Comparison of ENCODE assay signal across 8 cellular contexts in genomic region chr7:155738652-155739537, GRCh38.
DNase-seq lines count a peak whose midpoint lies in the region; ATAC-seq and TF ChIP-seq lines count a peak whose summit lies in the region.

No MANE protein-coding gene starts in this region.

- H2AFZ ChIP-seq in IMR-90 (replicated peaks; ENCODE audit: low read length, poor library complexity) (no peak overlapping the region), SU-DHL-6 (ENCODE audit: low read depth, low read length, severe bottlenecking) (no peak overlapping the region)

- H3K18ac ChIP-seq in IMR-90 (ENCODE audit: low read depth, low read length), result no peak overlapping the region

- H3K9me2 ChIP-seq in SU-DHL-6 (replicated peaks; ENCODE audit: insufficient read depth, low read length), result no peaks in the 10 kb centered on the region

- no peak overlapping the region for H2BK20ac ChIP-seq in IMR-90 (ENCODE audit: low read depth, low read length)

- peaks cover 65% of the 10 kb centered on the region for H3K4me1 Mint-ChIP-seq in activated naive CD8-positive, alpha-beta T cell treated with anti-CD3 and anti-CD28 coated beads, Interleukin-2, amount 50 U/mL, for 24 hours

- no peak overlapping the region for H3K4ac ChIP-seq in IMR-90 (ENCODE audit: low read depth, low read length)

- H3K56ac ChIP-seq in IMR-90 (ENCODE audit: extremely low read depth, insufficient read depth, low read length), result no peak overlapping the region

- no peak overlapping the region for H2AK9ac ChIP-seq in IMR-90 (replicated peaks; ENCODE audit: low read depth, low read length, poor library complexity)

- no peak overlapping the region for H3K14ac ChIP-seq in IMR-90 (replicated peaks; ENCODE audit: low read depth, low read length)

- H3K9me1 ChIP-seq in IMR-90 (ENCODE audit: insufficient read depth, low read length), result peaks cover 1% of the 10 kb centered on the region; the same call in 1 of the 2 replicates

- H4K20me1 ChIP-seq in IMR-90 (ENCODE audit: insufficient read depth, low read length), result 0 out of 2 replicates have a peak, but pooled peaks cover 16% of the 10 kb centered on the region
- no peaks in the 10 kb centered on the region for H4K20me1 ChIP-seq in SU-DHL-6 (ENCODE audit: low read depth, low read length)

- intact Hi-C loops in IMR-90 (cut with micrococcal nuclease), result loop anchor here (1.0 to 2.0 kb wide), 2 partner anchors 94 to 141 kb away; partner anchors contain the start of gene RBM33
- intact Hi-C loops in heart left ventricle (cut with DNase I), result loop anchor here in 8 of 10 donors (1.0 to 10.0 kb wide), 8 partner anchors 94 to 358 kb away; partner anchors contain the start of gene RBM33 (in 2 of the 8)

- no peaks in the 10 kb centered on the region for H3K9me3 ChIP-seq in IMR-90 (ENCODE audit: control insufficient read depth, insufficient read depth, low read length)
- H3K9me3 ChIP-seq in SU-DHL-6 (ENCODE audit: insufficient read depth, low read length), result no peaks in the 10 kb centered on the region
- no peaks in the 10 kb centered on the region for H3K9me3 ChIP-seq in heart left ventricle

- no peak for TF ChIP-seq POLR2A in IMR-90 (IDR thresholded peaks at IDR 0.05; ENCODE audit: low read depth, low read length)
- no peak for TF ChIP-seq POLR2A in heart left ventricle (IDR thresholded peaks at IDR 0.05)

- POLR2A ChIA-PET in IMR-90 (lab: Charles Lee; ENCODE audit: unreplicated experiment), result no interaction called here

- no peak overlapping the region for H4K5ac ChIP-seq in IMR-90 (ENCODE audit: low read depth, low read length)

- H3K4me3 Mint-ChIP-seq in activated naive CD8-positive, alpha-beta T cell treated with anti-CD3 and anti-CD28 coated beads, Interleukin-2, amount 50 U/mL, for 24 hours, result peak overlapping the region; percentile 56

- H3K79me1 ChIP-seq in IMR-90 (ENCODE audit: low read depth in 1 of 2, low read length in 2 of 2), result peaks cover 11 to 12% of the 10 kb centered on the region in 2 experiments

- H3K4me2 ChIP-seq in IMR-90 (ENCODE audit: low read depth, low read length) (no peak overlapping the region), SU-DHL-6 (ENCODE audit: low read depth, low read length, poor library complexity, severe bottlenecking) (no peak overlapping the region)

- peak; percentile 56 for DNase-seq in AG08396 (ENCODE audit: low spot score)
- DNase-seq in IMR-90, result peak; percentile 76
- DNase-seq in activated naive CD8-positive, alpha-beta T cell treated with anti-CD3 and anti-CD28 coated beads, Interleukin-2, amount 50 U/mL, for 24 hours, result peak; percentile 71
- peak; percentile 57 to 81 (median 71) for DNase-seq in heart left ventricle
- peak; percentile 25 for DNase-seq in retinal pigment epithelial cell (ENCODE audit: low read depth)

- no peak overlapping the region for H4K91ac ChIP-seq in IMR-90 (ENCODE audit: insufficient read depth, low read depth, low read length)

- peak overlapping the region; percentile 88 for H3K27ac Mint-ChIP-seq in activated naive CD8-positive, alpha-beta T cell treated with anti-CD3 and anti-CD28 coated beads, Interleukin-2, amount 50 U/mL, for 24 hours

- in situ Hi-C loops in IMR-90 (cut with MboI; ENCODE audit: low sequenced_read_pairs), result no loop called here

- H3K27me3 ChIP-seq in IMR-90 (ENCODE audit: control insufficient read depth, insufficient read depth, low read length) (no peaks in the 10 kb centered on the region), SU-DHL-6 (ENCODE audit: low read length) (no peaks in the 10 kb centered on the region), heart left ventricle (no peaks in the 10 kb centered on the region)

- no peak overlapping the region for H4K8ac ChIP-seq in IMR-90 (ENCODE audit: low read depth in 2 of 2, low read length in 2 of 2)

- H3F3A ChIP-seq in SU-DHL-6 (ENCODE audit: insufficient read depth), result peaks cover 21% of the 10 kb centered on the region

- H2BK120ac ChIP-seq in IMR-90 (ENCODE audit: low read depth, low read length), result no peak overlapping the region

- peak; percentile 65 for ATAC-seq in GM18861 (IDR thresholded peaks at IDR 0.05; ENCODE audit: unreplicated experiment)
- ATAC-seq in IMR-90 (ENCODE audit: low read depth), result peak; percentile 86
- ATAC-seq in activated naive CD8-positive, alpha-beta T cell treated with anti-CD3 and anti-CD28 coated beads, Interleukin-2, amount 50 U/mL, for 24 hours, result peak; percentile 67
- peak in 3 of 4 donors; percentile 81 to 85 (median 82) for ATAC-seq in heart left ventricle
- ATAC-seq in GM21737 (IDR thresholded peaks at IDR 0.05; ENCODE audit: unreplicated experiment), result no peak

- no peaks in the 10 kb centered on the region for H3K9me3 Mint-ChIP-seq in activated naive CD8-positive, alpha-beta T cell treated with anti-CD3 and anti-CD28 coated beads, Interleukin-2, amount 50 U/mL, for 24 hours

- H3K79me2 ChIP-seq in SU-DHL-6 (ENCODE audit: insufficient read depth, low read length), result peaks cover 32% of the 10 kb centered on the region

- no peak overlapping the region for H3K23ac ChIP-seq in IMR-90 (ENCODE audit: low read depth, low read length)

- H2BK15ac ChIP-seq in IMR-90 (ENCODE audit: low read depth, low read length), result no peak overlapping the region

- H3K4me3 ChIP-seq in IMR-90 (ENCODE audit: insufficient read depth, low read depth, low read length), result no peak overlapping the region
- no peak overlapping the region for H3K4me3 ChIP-seq in SU-DHL-6 (ENCODE audit: insufficient read depth, low read length, poor library complexity, severe bottlenecking)
- H3K4me3 ChIP-seq in heart left ventricle, result no peak overlapping the region
- H3K4me3 ChIP-seq in retinal pigment epithelial cell (ENCODE audit: low read length), result no peak overlapping the region

- H3K36me3 ChIP-seq in IMR-90 (ENCODE audit: control insufficient read depth, insufficient read depth, low read length), result peaks cover 33% of the 10 kb centered on the region
- peaks cover 40% of the 10 kb centered on the region for H3K36me3 ChIP-seq in SU-DHL-6 (ENCODE audit: low read length)
- peaks cover 0 to 71% (median 65%) of the 10 kb centered on the region in 9 donors for H3K36me3 ChIP-seq in heart left ventricle

- no peak overlapping the region for H3K27ac ChIP-seq in IMR-90 (ENCODE audit: insufficient read depth, low read length)
- 0 out of 2 replicates have a peak overlapping the region, but pooled peaks have one; percentile 12 for H3K27ac ChIP-seq in SU-DHL-6 (ENCODE audit: low read depth, low read length)
- H3K27ac ChIP-seq in heart left ventricle, result no peak overlapping the region

- H2AK5ac ChIP-seq in IMR-90 (ENCODE audit: low read depth, low read length), result no peak overlapping the region

- WGBS in IMR-90 (ENCODE audit: extremely low coverage in 2 of 2, insufficient read length in 1 of 2), 2 experiments, result 100% methylated on average over 2 of the region's 13 CpGs; no CpG with 5 or more reads in 1 of the 2 experiments
- WGBS in heart left ventricle, 4 donors, result 65 to 68% (median 67%) methylated on average over 13 of the region's 13 CpGs

- CTCF ChIA-PET in IMR-90 (lab: Yijun Ruan, JAX), result interaction anchor here (0.5 to 2.7 kb wide), 4 partner anchors 14 to 1013 kb away, joined by 3 to 13 read pairs (median 6); no protein-coding TSS in a partner anchor

- peak; percentile 80 for TF ChIP-seq RAD21 in IMR-90 (IDR thresholded peaks at IDR 0.05; ENCODE audit: low read length)

- H3K9ac ChIP-seq in IMR-90 (ENCODE audit: low read depth, low read length), result no peak overlapping the region
- H3K9ac ChIP-seq in SU-DHL-6 (ENCODE audit: low read length), result no peak overlapping the region

- dilution Hi-C loops in IMR-90 (cut with HindIII; ENCODE audit: low sequenced_read_pairs, unreplicated experiment), result no loop called here

- H3K36me3 Mint-ChIP-seq in activated naive CD8-positive, alpha-beta T cell treated with anti-CD3 and anti-CD28 coated beads, Interleukin-2, amount 50 U/mL, for 24 hours (ENCODE audit: low read depth), result peaks cover 61% of the 10 kb centered on the region

- peak; percentile 72 for TF ChIP-seq CTCF in IMR-90 (conservative IDR thresholded peaks at IDR 0.05; ENCODE audit: low read depth, low read length)
- TF ChIP-seq CTCF in SU-DHL-6 (IDR thresholded peaks at IDR 0.05; ENCODE audit: insufficient read depth, low read length, poor library complexity, severe bottlenecking), result peak; percentile 59
- TF ChIP-seq CTCF in heart left ventricle (IDR thresholded peaks at IDR 0.05), result peak; percentile 31 to 75 (median 62)
- TF ChIP-seq CTCF in retinal pigment epithelial cell (conservative IDR thresholded peaks at IDR 0.05; ENCODE audit: low read depth, low read length), result peak; percentile 73

- H3K4me1 ChIP-seq in IMR-90 (ENCODE audit: control insufficient read depth, insufficient read depth, low read length), result no peaks in the 10 kb centered on the region
- H3K4me1 ChIP-seq in heart left ventricle, result peaks cover 0 to 8% (median 4%) of the 10 kb centered on the region in 12 donors

- H3K27me3 Mint-ChIP-seq in activated naive CD8-positive, alpha-beta T cell treated with anti-CD3 and anti-CD28 coated beads, Interleukin-2, amount 50 U/mL, for 24 hours, result no peaks in the 10 kb centered on the region

- BruUV-seq in IMR-90 (replicated peaks; lab: Mats Ljungman, UMichigan), result no TSS peak

- H2BK5ac ChIP-seq in IMR-90 (ENCODE audit: low read depth, low read length, poor library complexity, severe bottlenecking), result no peak overlapping the region

TF ChIP-seq in IMR-90, 13 proteins besides CTCF, POLR2A, EP300 and RAD21:
- TF ChIP-seq SMC3 (IDR thresholded peaks at IDR 0.05; ENCODE audit: low read depth, low read length), result peak; percentile 57
- TF ChIP-seq CHD1 (IDR thresholded peaks at IDR 0.05; ENCODE audit: low read depth, low read length), result no peak

Comparison
In these comparisons a context has a peak if more than half of its experiments do, and no peak if none do; other contexts are left out.
1. DNase-seq: peak in every context shown above with its lines; median percentile 76 in IMR-90; 71 in activated naive CD8-positive, alpha-beta T cell treated with anti-CD3 and anti-CD28 coated beads, Interleukin-2, amount 50 U/mL, for 24 hours; 71 in heart left ventricle; 56 in AG08396; 25 in retinal pigment epithelial cell.